In genomic region chr20:38446441-38447209, GRCh38 we compare ENCODE assay signal across 8 cellular contexts. TPM values are rescaled to one million over a fixed set of nuclear protein-coding genes. Genes with fewer than 3 reads are reported as not detected.
DNase-seq lines count a peak whose midpoint lies in the region; ATAC-seq, FAIRE-seq and TF ChIP-seq lines count a peak whose summit lies in the region.

No MANE protein-coding gene starts in this region.

- peak overlapping the region; percentile 93 for H3K9ac ChIP-seq in keratinocyte (ENCODE audit: control insufficient read depth, extremely low read depth, insufficient read depth, low read length)

- peaks cover 15% of the 10 kb centered on the region for H3K4me1 ChIP-seq in keratinocyte (ENCODE audit: control insufficient read depth, extremely low read depth, insufficient read depth, low read length)

- TF ChIP-seq CTCF in AG10803 (conservative IDR thresholded peaks at IDR 0.05; ENCODE audit: low read length), result peak; percentile 83
- peak; percentile 91 to 96 (median 96) for TF ChIP-seq CTCF in keratinocyte (optimal IDR thresholded peaks at IDR 0.05 in 1 of 3, IDR thresholded peaks at IDR 0.05 in 1 of 3, conservative IDR thresholded peaks at IDR 0.05 in 1 of 3; ENCODE audit: extremely low read depth in 1 of 3, insufficient read depth in 2 of 3, low read length in 3 of 3)

- H3K79me2 ChIP-seq in keratinocyte (ENCODE audit: control insufficient read depth, insufficient read depth, low read length), result peaks cover 10% of the 10 kb centered on the region

- H3K9me3 ChIP-seq in keratinocyte (ENCODE audit: control insufficient read depth, low read depth, low read length), result no peaks in the 10 kb centered on the region

- peaks cover 10 to 16% of the 10 kb centered on the region in 2 experiments for H3K36me3 ChIP-seq in keratinocyte (ENCODE audit: control insufficient read depth in 2 of 2, extremely low read depth in 1 of 2, insufficient read depth in 2 of 2, low read length in 2 of 2)

- dilution Hi-C loops in keratinocyte (cut with MboI; ENCODE audit: extremely low pct_ligation_motif_present, low sequenced_read_pairs), result no loop called here

- peak overlapping the region; percentile 87 for H3K4me2 ChIP-seq in keratinocyte (ENCODE audit: control insufficient read depth, extremely low read depth, insufficient read depth, low read depth, low read length)

- ATAC-seq in GM19035 (IDR thresholded peaks at IDR 0.05; ENCODE audit: unreplicated experiment) (peak; percentile 75), HG03354 (IDR thresholded peaks at IDR 0.05; ENCODE audit: poor library complexity, severe bottlenecking, unreplicated experiment) (peak; percentile 88)
- peak; percentile 98 to 99 for ATAC-seq in activated CD4-positive, CD25-positive, alpha-beta regulatory T cell treated with anti-CD3 and anti-CD28 coated beads, Interleukin-2, amount 50 U/mL, for 24 hours

- no peak for FAIRE-seq in keratinocyte (lab: Jason Lieb, UNC)

- peak overlapping the region; percentile 63 for H2AFZ ChIP-seq in keratinocyte (ENCODE audit: control insufficient read depth, low read length)

- no peaks in the 10 kb centered on the region for H3K27me3 ChIP-seq in keratinocyte (ENCODE audit: control insufficient read depth, extremely low read depth, insufficient read depth, low read length)

- peak overlapping the region; percentile 79 for H3K27ac ChIP-seq in keratinocyte (ENCODE audit: control insufficient read depth, insufficient read depth, low read length)

- no peaks in the 10 kb centered on the region for H3K9me1 ChIP-seq in keratinocyte (ENCODE audit: control insufficient read depth, extremely low read depth, insufficient read depth, low read length)

- peak; percentile 97 for DNase-seq in AG10803 (ENCODE audit: low read depth)
- DNase-seq in NCI-H446 (lab: John Stamatoyannopoulos, UW), result peak; percentile 72 to 94
- peak; percentile 90 for DNase-seq in cerebellar cortex (ENCODE audit: low spot score)
- DNase-seq in keratinocyte (ENCODE audit: low read depth, low spot score), result peak; percentile 59
- DNase-seq in stimulated activated CD4-positive, alpha-beta T cell treated with anti-CD3 and anti-CD28 coated beads, Interleukin-12 subunit alpha, Interleukin-12 subunit beta, amount 100 ng/mL, for 4 hours, result peak; percentile 97

- H3K4me3 ChIP-seq in AG10803 (ENCODE audit: low read length) (peak overlapping the region; percentile 94), keratinocyte (ENCODE audit: control insufficient read depth in 2 of 3, extremely low read depth in 1 of 3, insufficient read depth in 2 of 3, low read depth in 1 of 3, low read length in 3 of 3) (peak overlapping the region; percentile 83 to 89 (median 84))

- H4K20me1 ChIP-seq in keratinocyte (ENCODE audit: control insufficient read depth, extremely low read depth, insufficient read depth, low read length), result no peaks in the 10 kb centered on the region

RNA-seq across cellular contexts. Expression of gene SNHG17, which starts 11.5 kb away (rescaled TPM):
- polyA plus RNA-seq in keratinocyte, result 17.6 to 29.4 TPM (median 25.3 TPM) in 3 replicates
- 5.0 TPM for polyA plus RNA-seq in keratinocyte (2011; ENCODE audit: low read depth)
- 12.9 and 19.7 TPM in 2 replicates for polyA plus RNA-seq in keratinocyte (2011; cell fraction: cytosol; rRNA removed)
- polyA plus RNA-seq in keratinocyte (2011; cell fraction: nucleus; rRNA removed), result 61.5 and 67.2 TPM in 2 replicates
- polyA plus RNA-seq in keratinocyte (2012; ENCODE audit: low replicate concordance), result 24.7 and 41.4 TPM in 2 replicates
- polyA minus RNA-seq in keratinocyte, result 8.8 to 21.6 TPM (median 16.5 TPM) in 3 replicates
- not detected for polyA minus RNA-seq in keratinocyte (2011; cell fraction: cytosol; rRNA and poly(A)+ RNA removed)
- 14.4 and 17.4 TPM in 2 replicates for polyA minus RNA-seq in keratinocyte (2011; cell fraction: nucleus; rRNA and poly(A)+ RNA removed)

RNA-seq across cellular contexts. Expression of gene RALGAPB, which starts 26.0 kb away (rescaled TPM):
- polyA plus RNA-seq in keratinocyte, result 16.5 to 23.8 TPM (median 16.9 TPM) in 3 replicates
- 15.8 TPM for polyA plus RNA-seq in keratinocyte (2011; ENCODE audit: low read depth)
- 10.7 and 18.6 TPM in 2 replicates for polyA plus RNA-seq in keratinocyte (2011; cell fraction: cytosol; rRNA removed)
- 51.5 and 57.3 TPM in 2 replicates for polyA plus RNA-seq in keratinocyte (2011; cell fraction: nucleus; rRNA removed)
- polyA plus RNA-seq in keratinocyte (2012; ENCODE audit: low replicate concordance), result 14.8 and 17.3 TPM in 2 replicates
- 16.9 to 48.4 TPM (median 30.2 TPM) in 3 replicates for polyA minus RNA-seq in keratinocyte
- polyA minus RNA-seq in keratinocyte (2011; cell fraction: cytosol; rRNA and poly(A)+ RNA removed), result 12.7 TPM
- polyA minus RNA-seq in keratinocyte (2011; cell fraction: nucleus; rRNA and poly(A)+ RNA removed), result 47.8 and 97.5 TPM in 2 replicates

Comparison
In these comparisons a context has a peak if more than half of its experiments do, and no peak if none do; other contexts are left out.
1. Peak in every context shown above with its lines: DNase-seq, ATAC-seq, H3K4me3 ChIP-seq and H3K27ac ChIP-seq.